1 cellular context compared by ENCODE assay signal in genomic region chr11:61880454-61880853, GRCh38.
TF ChIP-seq lines count a peak whose summit lies in the region.

No MANE protein-coding gene starts in this region.

TF ChIP-seq in GM12878, 131 proteins besides CTCF, POLR2A, EP300 and RAD21:
- no peak for TF ChIP-seq ESRRA (IDR thresholded peaks at IDR 0.05; ENCODE audit: low read length)
- TF ChIP-seq TCF12 (IDR thresholded peaks at IDR 0.05; ENCODE audit: low read depth, low read length): no peak
- TF ChIP-seq ZBTB11 (CRISPR knock-in tag; IDR thresholded peaks at IDR 0.05): 0 out of 2 replicates have a peak, but pooled peaks have one; percentile 35
- TF ChIP-seq SREBF1 (IDR thresholded peaks at IDR 0.05; ENCODE audit: low read length): no peak
- TF ChIP-seq SIN3A (IDR thresholded peaks at IDR 0.05; ENCODE audit: low read depth, low read length): no peak
- TF ChIP-seq DPF2 (IDR thresholded peaks at IDR 0.05): no peak
- no peak for TF ChIP-seq EGR1 (IDR thresholded peaks at IDR 0.05; ENCODE audit: borderline replicate concordance in 1 of 2, low read depth in 2 of 2, low read length in 2 of 2)
